Comparison of ENCODE assay signal across 14 cellular contexts in the genomic region with DNA sequence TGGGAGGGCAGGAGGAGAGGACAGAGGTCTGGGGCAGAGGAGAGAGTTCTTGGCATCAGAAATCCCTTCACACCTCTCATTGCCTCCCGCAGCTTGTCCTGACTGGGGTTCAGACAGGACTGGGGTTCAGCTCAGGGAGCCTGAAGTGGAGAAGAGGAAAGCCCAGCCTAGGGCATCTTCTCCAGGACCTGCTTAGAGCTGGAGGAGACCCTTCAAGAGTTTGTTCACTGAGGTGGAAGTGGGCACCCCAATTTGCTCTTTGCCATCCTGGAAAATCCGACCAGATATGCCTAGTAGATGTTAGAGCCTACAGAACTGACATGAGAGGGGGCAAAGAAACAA. TPM values are rescaled to one million over a fixed set of nuclear protein-coding genes. Genes with fewer than 3 reads are reported as not detected.
DNase-seq lines count a peak whose midpoint lies in the region; TF ChIP-seq lines count a peak whose summit lies in the region.
"Had no signal": no experiment of that assay in that cellular context is flagged by ENCODE, and none has a peak within 500 bp of the region (broad histone marks: within the 10 kb centered on the region; RNA-seq: fewer than 3 reads in every experiment).

No MANE protein-coding gene starts in this region.

- no peaks in the 10 kb centered on the region for H3K9me3 Mint-ChIP-seq in type B pancreatic cell
- no peaks in the 10 kb centered on the region for H3K9me3 Mint-ChIP-seq in MCF 10A (ENCODE audit: unreplicated experiment)
- H3K9me3 Mint-ChIP-seq: activated CD4-positive, alpha-beta memory T cell treated with anti-CD3 and anti-CD28 coated beads for 36 hours; activated T-helper 17 cell treated with anti-CD3 and anti-CD28 coated beads, Interleukin-2, amount 50 U/mL, for 72 hours; CD4-positive, CD25-positive, alpha-beta regulatory T cell; T-helper 2 cell treated with Interferon-gamma antibody and Interleukin-4, amounts not matched to agents 5 μg/mL and 100 μg/mL, for 36 hours had no signal

- H3K4me1 ChIP-seq in mesodermal cell (ENCODE audit: control insufficient read depth, insufficient read depth, low read length, poor library complexity, severe bottlenecking): peaks cover 30% of the 10 kb centered on the region

- H3K36me3 Mint-ChIP-seq in type B pancreatic cell (peaks cover 49% of the 10 kb centered on the region), MCF 10A (ENCODE audit: insufficient read depth, unreplicated experiment) (no peaks in the 10 kb centered on the region)
- H3K36me3 Mint-ChIP-seq: activated CD4-positive, alpha-beta memory T cell treated with anti-CD3 and anti-CD28 coated beads for 36 hours; CD4-positive, CD25-positive, alpha-beta regulatory T cell had no signal

- no peaks in the 10 kb centered on the region for H3K36me3 ChIP-seq in mesodermal cell (ENCODE audit: control insufficient read depth, insufficient read depth, low read length)

- 25 to 38% methylated on average over 1 of the region's 2 CpGs for WGBS in mesodermal cell (ENCODE audit: insufficient coverage in 2 of 2), 2 experiments

- H3K4me3 ChIP-seq in WI38 (ENCODE audit: low read depth, low read length): peak overlapping the region; percentile 89
- peak overlapping the region; percentile 24 for H3K4me3 ChIP-seq in mesodermal cell (ENCODE audit: extremely low read depth, insufficient read depth, low read length, poor library complexity, severe bottlenecking)
- H3K4me3 ChIP-seq: GM12878 had no signal

- H3K9me3 ChIP-seq in mesodermal cell (ENCODE audit: control insufficient read depth, low read length): no peaks in the 10 kb centered on the region

- H3K27ac ChIP-seq in mesodermal cell (ENCODE audit: low read depth, low read length, severe bottlenecking): peak overlapping the region; percentile 62

- DNase-seq in type B pancreatic cell (ENCODE audit: extremely low spot score, unreplicated experiment) (no peak), NCI-H2227 treated with DMSO at 0.1 percent for 48 hours (lab: John Stamatoyannopoulos, UW) (no peak), SKM-1 treated with dmso at 0.1 percent for 144 hours (lab: John Stamatoyannopoulos, UW; ENCODE audit: unreplicated experiment) (no peak), MCF 10A (ENCODE audit: unreplicated experiment) (no peak)
- DNase-seq: activated CD4-positive, alpha-beta memory T cell treated with anti-CD3 and anti-CD28 coated beads for 36 hours; anterior cingulate cortex; CD4-positive, CD25-positive, alpha-beta regulatory T cell; effector CD8-positive, alpha-beta T cell had no signal

- H3K27me3 Mint-ChIP-seq in type B pancreatic cell: peaks cover 97% of the 10 kb centered on the region
- H3K27me3 Mint-ChIP-seq in MCF 10A (ENCODE audit: insufficient read depth, unreplicated experiment): peaks cover 28% of the 10 kb centered on the region

- no TSS peak for BruUV-seq in MCF 10A (replicated peaks; lab: Mats Ljungman, UMichigan)

- intact Hi-C loops in MCF 10A (cut with micrococcal nuclease): no loop called here

- POLR2A ChIA-PET in MCF 10A (lab: Yijun Ruan, JAX): interaction anchor here (0.9 kb wide), 2 partner anchors 226 to 311 kb away, joined by 3 to 5 read pairs; no protein-coding TSS in a partner anchor

- H3K4me1 Mint-ChIP-seq in type B pancreatic cell (ENCODE audit: unreplicated experiment) (peaks cover 56% of the 10 kb centered on the region), MCF 10A (ENCODE audit: insufficient read depth, unreplicated experiment) (peaks cover 14% of the 10 kb centered on the region)

- CTCF ChIA-PET in MCF 10A (lab: Yijun Ruan, JAX): interaction anchor here (0.7 to 1.3 kb wide), 8 partner anchors 9 to 328 kb away, joined by 3 to 4 read pairs (median 3); no protein-coding TSS in a partner anchor

- H3K4me3 Mint-ChIP-seq in type B pancreatic cell (peak overlapping the region; percentile 91), MCF 10A (ENCODE audit: unreplicated experiment) (no peak overlapping the region)
- H3K4me3 Mint-ChIP-seq: activated CD4-positive, alpha-beta memory T cell treated with anti-CD3 and anti-CD28 coated beads for 36 hours; activated T-helper 17 cell treated with anti-CD3 and anti-CD28 coated beads, Interleukin-2, amount 50 U/mL, for 72 hours had no signal

- peak overlapping the region; percentile 97 for H3K27ac Mint-ChIP-seq in type B pancreatic cell
- no peak overlapping the region for H3K27ac Mint-ChIP-seq in MCF 10A (ENCODE audit: low read depth, unreplicated experiment)
- H3K27ac Mint-ChIP-seq: activated CD4-positive, alpha-beta memory T cell treated with anti-CD3 and anti-CD28 coated beads for 36 hours; activated T-helper 17 cell treated with anti-CD3 and anti-CD28 coated beads, Interleukin-2, amount 50 U/mL, for 72 hours; CD4-positive, CD25-positive, alpha-beta regulatory T cell; T-helper 2 cell treated with Interferon-gamma antibody and Interleukin-4, amounts not matched to agents 5 μg/mL and 100 μg/mL, for 36 hours had no signal

- TF ChIP-seq CTCF in WI38 (IDR thresholded peaks at IDR 0.05; ENCODE audit: low read depth, low read length) (no peak), type B pancreatic cell (conservative IDR thresholded peaks at IDR 0.05) (no peak), MCF 10A (IDR thresholded peaks at IDR 0.05; ENCODE audit: unreplicated experiment) (no peak)

RNA-seq across cellular contexts. Expression of gene HOXB3, which starts 2.0 kb away (rescaled TPM):
- polyA plus RNA-seq in mesodermal cell (2013, experiment 1 of 2): 28.7 TPM
- 27.8 TPM for polyA plus RNA-seq in mesodermal cell (2013, experiment 2 of 2)
- total RNA-seq in type B pancreatic cell (ENCODE audit: low replicate concordance) (46.9 and 93.7 TPM in 2 replicates), MCF 10A (2022) (0.79 and 0.88 TPM in 2 replicates)
- polyA plus RNA-seq: neural cell had no signal

RNA-seq across cellular contexts. Expression of gene HOXB5, which starts 5.5 kb away (rescaled TPM):
- 13.7 TPM for polyA plus RNA-seq in mesodermal cell (2013, experiment 1 of 2)
- 15.0 TPM for polyA plus RNA-seq in mesodermal cell (2013, experiment 2 of 2)
- 10.1 and 20.8 TPM in 2 replicates for total RNA-seq in type B pancreatic cell (ENCODE audit: low replicate concordance)
- not detected in 2 replicates for total RNA-seq in MCF 10A (2022)
- total RNA-seq: activated CD4-positive, alpha-beta memory T cell treated with anti-CD3 and anti-CD28 coated beads for 36 hours; activated T-helper 17 cell treated with anti-CD3 and anti-CD28 coated beads, Interleukin-2, amount 50 U/mL, for 72 hours; CD4-positive, CD25-positive, alpha-beta regulatory T cell; GM12878 had no signal
- polyA plus RNA-seq: CD4-positive, CD25-positive, alpha-beta regulatory T cell; GM12878; neural cell had no signal

RNA-seq across cellular contexts. Expression of gene HOXB4, which starts 9.9 kb away (rescaled TPM):
- polyA plus RNA-seq in mesodermal cell (2013, experiment 1 of 2): 6.6 TPM
- polyA plus RNA-seq in mesodermal cell (2013, experiment 2 of 2): 7.8 TPM
- total RNA-seq in type B pancreatic cell (ENCODE audit: low replicate concordance) (14.8 and 27.0 TPM in 2 replicates), MCF 10A (2022) (0.21 and 0.44 TPM in 2 replicates)
- polyA plus RNA-seq: neural cell had no signal

RNA-seq across cellular contexts. Expression of gene HOXB6, which starts 16.7 kb away (rescaled TPM):
- polyA plus RNA-seq in mesodermal cell (2013, experiment 1 of 2): 38.9 TPM
- 49.8 TPM for polyA plus RNA-seq in mesodermal cell (2013, experiment 2 of 2)
- total RNA-seq in type B pancreatic cell (ENCODE audit: low replicate concordance): 17.6 and 20.3 TPM in 2 replicates
- total RNA-seq in MCF 10A (2022): 0.37 TPM in 1 of 2 replicates, not detected in the other
- total RNA-seq: CD4-positive, CD25-positive, alpha-beta regulatory T cell had no signal
- polyA plus RNA-seq: CD4-positive, CD25-positive, alpha-beta regulatory T cell; neural cell had no signal

RNA-seq across cellular contexts. Expression of gene HOXB7, which starts 22.8 kb away (rescaled TPM):
- polyA plus RNA-seq in mesodermal cell (2013, experiment 1 of 2): 10.4 TPM
- 19.8 TPM for polyA plus RNA-seq in mesodermal cell (2013, experiment 2 of 2)
- 9.8 and 11.7 TPM in 2 replicates for total RNA-seq in type B pancreatic cell (ENCODE audit: low replicate concordance)
- total RNA-seq in MCF 10A (2022): not detected in 2 replicates
- polyA plus RNA-seq: neural cell had no signal

Comparison
In these comparisons a context has a peak if more than half of its experiments do, and no peak if none do; other contexts are left out.
1. RNA of gene HOXB3, which starts 2.0 kb away (total RNA-seq): 46.9 to 93.7 TPM in type B pancreatic cell; 0.79 to 0.88 TPM in MCF 10A; every median in the first group is over 10 times any median in the second.
2. RNA of gene HOXB5, which starts 5.5 kb away (total RNA-seq): 10.1 to 20.8 TPM in type B pancreatic cell; not detected in MCF 10A; every median in the first group is over 10 times any median in the second.
3. RNA of gene HOXB4, which starts 9.9 kb away (total RNA-seq): 14.8 to 27.0 TPM in type B pancreatic cell; 0.21 to 0.44 TPM in MCF 10A; every median in the first group is over 10 times any median in the second.